In the genomic region with DNA sequence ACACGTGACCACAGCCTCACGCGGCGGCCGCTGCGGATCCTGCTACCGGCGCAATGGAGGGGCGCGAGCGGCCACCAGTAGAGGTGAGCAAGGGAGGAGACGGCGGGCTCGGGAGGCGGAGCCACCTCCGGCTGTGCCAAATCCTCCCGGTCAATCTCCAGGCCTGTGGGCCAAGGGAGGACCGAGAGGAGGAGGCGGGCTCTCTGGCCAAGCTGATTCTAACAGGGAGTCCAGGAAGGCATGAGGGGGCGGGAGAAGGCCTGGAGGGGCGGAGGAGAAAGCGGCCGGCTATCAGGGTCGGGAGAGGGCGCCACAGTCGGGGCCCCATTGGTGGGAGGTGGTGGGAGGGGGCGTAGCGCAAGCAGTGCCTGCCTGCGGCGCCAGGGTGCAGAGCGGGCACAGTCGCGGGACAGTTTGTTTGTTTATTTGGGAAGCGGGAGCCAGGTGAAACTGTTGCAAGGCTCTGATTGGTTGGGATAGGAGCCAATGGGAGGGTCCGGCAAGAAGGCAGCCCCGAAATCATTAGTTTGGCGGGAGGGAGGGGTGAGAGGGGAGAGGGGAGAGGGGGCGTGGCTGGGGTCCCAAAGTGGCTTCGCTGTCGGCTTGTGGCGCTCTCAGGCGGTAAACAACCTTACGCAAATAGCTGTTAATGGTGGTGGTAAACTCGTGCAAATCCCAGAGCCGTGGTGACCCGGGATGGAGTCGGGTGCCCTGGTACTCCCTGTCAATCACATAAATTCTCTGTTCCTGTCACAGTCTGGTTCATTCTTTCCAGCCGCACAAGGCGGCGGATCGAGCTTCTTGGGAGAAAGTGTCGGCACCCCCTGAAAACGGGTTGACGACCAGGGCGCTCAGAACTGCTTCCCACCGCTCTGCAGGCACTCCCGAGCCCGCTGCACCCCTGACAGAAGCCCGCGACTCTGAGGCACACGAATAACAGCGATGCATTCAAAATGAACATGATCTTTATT, we compare ENCODE assay signal across 9 cellular contexts. TPM values are rescaled to one million over a fixed set of nuclear protein-coding genes. Genes with fewer than 3 reads are reported as not detected.
DNase-seq lines count a peak whose midpoint lies in the region; ATAC-seq, FAIRE-seq and TF ChIP-seq lines count a peak whose summit lies in the region.
"Had no signal": no experiment of that assay in that cellular context is flagged by ENCODE, and none has a peak within 500 bp of the region (broad histone marks: within the 10 kb centered on the region; RNA-seq: fewer than 3 reads in every experiment).

A gene (minus strand): TSS at position 55 of the 971 bp plus-strand sequence.

- H3K36me3 Mint-ChIP-seq in nephron progenitor cell (ENCODE audit: low read depth) (no peaks in the 10 kb centered on the region), immature natural killer cell (no peaks in the 10 kb centered on the region)
- H3K36me3 Mint-ChIP-seq in activated T-helper 17 cell treated with anti-CD3 and anti-CD28 coated beads, Interleukin-2, amount 50 U/mL, for 72 hours (ENCODE audit: low read depth) = no peaks in the 10 kb centered on the region
- no peaks in the 10 kb centered on the region for H3K36me3 Mint-ChIP-seq in natural killer cell treated with Interleukin-12 subunit alpha and Interleukin-12 subunit beta and Interleukin-15 and Interleukin-18, amount 100 ng/mL, for 72 hours

- H3K4me1 Mint-ChIP-seq in nephron progenitor cell = peaks cover 32% of the 10 kb centered on the region
- no peaks in the 10 kb centered on the region for H3K4me1 Mint-ChIP-seq in activated T-helper 17 cell treated with anti-CD3 and anti-CD28 coated beads, Interleukin-2, amount 50 U/mL, for 72 hours
- H3K4me1 Mint-ChIP-seq in immature natural killer cell = no peaks in the 10 kb centered on the region
- no peaks in the 10 kb centered on the region for H3K4me1 Mint-ChIP-seq in natural killer cell treated with Interleukin-12 subunit alpha and Interleukin-12 subunit beta and Interleukin-15 and Interleukin-18, amount 100 ng/mL, for 72 hours (ENCODE audit: low read depth in 2 of 2)

- peak in 1 of 2 experiments; percentile 48; a peak in 1 of 3 replicates for TF ChIP-seq POLR2A in H1 (IDR thresholded peaks at IDR 0.05; ENCODE audit: control extremely low read depth in 1 of 2, low read depth in 2 of 2, low read length in 2 of 2)

- no peak within 1 kb of the TSS for H3K4ac ChIP-seq in H1 (replicated peaks; ENCODE audit: insufficient read length, low read depth, low read length)

- peak within 1 kb of the TSS; percentile 88 for H3K4me3 Mint-ChIP-seq in nephron progenitor cell
- no peak within 1 kb of the TSS for H3K4me3 Mint-ChIP-seq in activated T-helper 17 cell treated with anti-CD3 and anti-CD28 coated beads, Interleukin-2, amount 50 U/mL, for 72 hours
- no peak within 1 kb of the TSS for H3K4me3 Mint-ChIP-seq in immature natural killer cell
- H3K4me3 Mint-ChIP-seq in natural killer cell treated with Interleukin-12 subunit alpha and Interleukin-12 subunit beta and Interleukin-15 and Interleukin-18, amount 100 ng/mL, for 72 hours = no peak within 1 kb of the TSS

- H2AFZ ChIP-seq in MM.1S (ENCODE audit: low read length) (peak within 1 kb of the TSS; percentile 61), H1 (ENCODE audit: low read length) (peak within 1 kb of the TSS; percentile 95; the same call in 1 of the 2 replicates)

- peak within 1 kb of the TSS; percentile 68 for H4K8ac ChIP-seq in H1 (ENCODE audit: extremely low read depth, insufficient read depth, low read length)

- ATAC-seq in activated T-helper 17 cell treated with anti-CD3 and anti-CD28 coated beads, Interleukin-2, amount 50 U/mL, for 72 hours (replicated peaks) = no peak
- ATAC-seq in HG02885 (IDR thresholded peaks at IDR 0.05; ENCODE audit: poor library complexity, unreplicated experiment) = no peak
- no peak for ATAC-seq in natural killer cell treated with Interleukin-12 subunit alpha and Interleukin-12 subunit beta and Interleukin-15 and Interleukin-18, amount 100 ng/mL, for 72 hours

- H4K5ac ChIP-seq in H1 (ENCODE audit: insufficient read length, low read depth, low read length) = no peak within 1 kb of the TSS

- FAIRE-seq in H1 (lab: Jason Lieb, UNC) = no peak

- H3K27ac ChIP-seq in MM.1S (ENCODE audit: low read length) (no peak within 1 kb of the TSS), H1 (ENCODE audit: low read depth, low read length) (peak within 1 kb of the TSS; percentile 73; the same call in 1 of the 2 replicates)
- H3K27ac ChIP-seq: epithelial cell of prostate had no signal

- no peaks in the 10 kb centered on the region for H3F3A ChIP-seq in MM.1S (ENCODE audit: insufficient read depth, low read length)

- H3K23ac ChIP-seq in H1 (ENCODE audit: insufficient read length) = no peak within 1 kb of the TSS

- TF ChIP-seq RAD21 in H1 (IDR thresholded peaks at IDR 0.05 in 1 of 2, conservative IDR thresholded peaks at IDR 0.05 in 1 of 2; ENCODE audit: low read depth in 2 of 2, low read length in 2 of 2) = peak; percentile 29 to 31

- peak in 1 of 2 experiments; percentile 2; a peak in 1 of 3 replicates for TF ChIP-seq EP300 in H1 (IDR thresholded peaks at IDR 0.05; ENCODE audit: borderline replicate concordance in 1 of 2, low read depth in 2 of 2, low read length in 2 of 2)

- POLR2A ChIA-PET in H1 (lab: Charles Lee; ENCODE audit: partially characterized antibody) = interaction anchor here (0.6 to 1.4 kb wide), 2 partner anchors 38 to 139 kb away, joined by 3 to 4 read pairs; no protein-coding TSS in a partner anchor

- DNase-seq in DMS114 treated with DMSO at 0.1 percent for 48 hours (lab: John Stamatoyannopoulos, UW; ENCODE audit: unreplicated experiment) (peak; percentile 70), MM.1S (peak; percentile 20), H1 (ENCODE audit: low read depth in 1 of 2, low spot score in 2 of 2) (peak; percentile 78 to 79), nephron progenitor cell (peak; percentile 82), immature natural killer cell (no peak)
- no peak for DNase-seq in natural killer cell treated with Interleukin-12 subunit alpha and Interleukin-12 subunit beta and Interleukin-15 and Interleukin-18, amount 100 ng/mL, for 72 hours (ENCODE audit: low spot score)

- H3K9me2 ChIP-seq in MM.1S (replicated peaks; ENCODE audit: insufficient read depth, low read length) = no peaks in the 10 kb centered on the region

- peak within 1 kb of the TSS; percentile 10; the same call in 1 of the 2 replicates for H3K9ac ChIP-seq in MM.1S (ENCODE audit: low read length)
- peak within 1 kb of the TSS; percentile 34 to 87 (median 48) for H3K9ac ChIP-seq in H1 (replicated peaks in 1 of 4; ENCODE audit: extremely low read depth in 1 of 4, low read depth in 3 of 4, low read length in 3 of 4)

- H3K79me1 ChIP-seq in H1 (ENCODE audit: low read depth, low read length) = no peaks in the 10 kb centered on the region

- peak within 1 kb of the TSS; percentile 47; the same call in 1 of the 2 replicates for H3K4me2 ChIP-seq in MM.1S (ENCODE audit: low read depth, low read length)
- H3K4me2 ChIP-seq in H1 (ENCODE audit: insufficient read depth in 1 of 2, low read depth in 2 of 2, low read length in 2 of 2) = peak within 1 kb of the TSS; percentile 92 to 95

- H3K9me3 Mint-ChIP-seq in nephron progenitor cell (peaks cover 6% of the 10 kb centered on the region), immature natural killer cell (peaks cover 0 to 12% (median 1%) of the 10 kb centered on the region in 6 donors)
- no peaks in the 10 kb centered on the region for H3K9me3 Mint-ChIP-seq in activated T-helper 17 cell treated with anti-CD3 and anti-CD28 coated beads, Interleukin-2, amount 50 U/mL, for 72 hours
- H3K9me3 Mint-ChIP-seq in natural killer cell treated with Interleukin-12 subunit alpha and Interleukin-12 subunit beta and Interleukin-15 and Interleukin-18, amount 100 ng/mL, for 72 hours = no peaks in the 10 kb centered on the region

- H3K4me3 ChIP-seq in MM.1S (ENCODE audit: low read length) (peak within 1 kb of the TSS; percentile 52), H1 (ENCODE audit: extremely low read depth in 1 of 4, insufficient read depth in 2 of 4, low read depth in 3 of 4, low read length in 4 of 4) (peak within 1 kb of the TSS; percentile 61 to 89 (median 79))

- CTCF ChIA-PET in H1 (lab: Charles Lee; ENCODE audit: partially characterized antibody) = interaction anchor here (0.6 to 1.6 kb wide), 4 partner anchors 11 to 648 kb away, joined by 3 to 4 read pairs (median 4); no protein-coding TSS in a partner anchor

- H2BK20ac ChIP-seq in H1 (ENCODE audit: low read length) = no peak within 1 kb of the TSS

- H3K27me3 Mint-ChIP-seq in nephron progenitor cell (ENCODE audit: low read depth, poor library complexity) (peaks cover 73% of the 10 kb centered on the region), immature natural killer cell (ENCODE audit: low read depth in 3 of 3) (peaks cover 4 to 9% (median 5%) of the 10 kb centered on the region in 3 donors)
- H3K27me3 Mint-ChIP-seq in activated T-helper 17 cell treated with anti-CD3 and anti-CD28 coated beads, Interleukin-2, amount 50 U/mL, for 72 hours = peaks cover 8% of the 10 kb centered on the region
- peaks cover 0 to 19% of the 10 kb centered on the region in 2 donors for H3K27me3 Mint-ChIP-seq in natural killer cell treated with Interleukin-12 subunit alpha and Interleukin-12 subunit beta and Interleukin-15 and Interleukin-18, amount 100 ng/mL, for 72 hours

- H2BK5ac ChIP-seq in H1 (ENCODE audit: low read depth, low read length) = no peak within 1 kb of the TSS; the same call in 1 of the 2 replicates

- H3K23me2 ChIP-seq in H1 (ENCODE audit: low read depth, low read length) = peaks cover 8% of the 10 kb centered on the region

- no peak within 1 kb of the TSS for H4K91ac ChIP-seq in H1 (replicated peaks; ENCODE audit: insufficient read length, low read length)

- H3K4me1 ChIP-seq in MM.1S (ENCODE audit: low read length) (no peaks in the 10 kb centered on the region), H1 (replicated peaks in 1 of 4; ENCODE audit: control insufficient read depth in 3 of 4, insufficient read depth in 4 of 4, low read length in 3 of 4) (peaks cover 0 to 10% (median 2%) of the 10 kb centered on the region in 4 experiments; a peak in 1 of 7 replicates)

- no peak within 1 kb of the TSS for H3K27ac Mint-ChIP-seq in nephron progenitor cell
- no peak within 1 kb of the TSS for H3K27ac Mint-ChIP-seq in activated T-helper 17 cell treated with anti-CD3 and anti-CD28 coated beads, Interleukin-2, amount 50 U/mL, for 72 hours
- no peak within 1 kb of the TSS for H3K27ac Mint-ChIP-seq in immature natural killer cell
- H3K27ac Mint-ChIP-seq in natural killer cell treated with Interleukin-12 subunit alpha and Interleukin-12 subunit beta and Interleukin-15 and Interleukin-18, amount 100 ng/mL, for 72 hours = no peak within 1 kb of the TSS

- H3K9me3 ChIP-seq in MM.1S (replicated peaks; ENCODE audit: insufficient read depth, low read length) (no peaks in the 10 kb centered on the region), H1 (ENCODE audit: insufficient read depth in 2 of 2, low read depth in 1 of 2, low read length in 1 of 2) (peaks cover 0 to 15% of the 10 kb centered on the region in 2 experiments; a peak in 2 of 4 replicates)

- no peak for TF ChIP-seq CTCF in MM.1S (IDR thresholded peaks at IDR 0.05; ENCODE audit: low read length)
- TF ChIP-seq CTCF in H1 (IDR thresholded peaks at IDR 0.05; ENCODE audit: control extremely low read depth in 1 of 3, insufficient read depth in 1 of 3, low read depth in 1 of 3, low read length in 3 of 3) = peak; percentile 37 to 47 (median 37); a peak in 3 of 4 replicates
- no peak for TF ChIP-seq CTCF in nephron progenitor cell (IDR thresholded peaks at IDR 0.05)

- H3K27me3 ChIP-seq in MM.1S (replicated peaks; ENCODE audit: insufficient read depth, low read length) = no peaks in the 10 kb centered on the region
- peaks cover 0 to 31% (median 20%) of the 10 kb centered on the region in 4 experiments; a peak in 6 of 7 replicates for H3K27me3 ChIP-seq in H1 (replicated peaks in 1 of 4; ENCODE audit: control insufficient read depth in 3 of 4, extremely low read depth in 1 of 4, insufficient read depth in 3 of 4, low read length in 3 of 4)

- no peak within 1 kb of the TSS for H2AK5ac ChIP-seq in H1 (ENCODE audit: low read depth, low read length)

- H3K36me3 ChIP-seq in MM.1S (replicated peaks; ENCODE audit: insufficient read depth, low read length) (no peaks in the 10 kb centered on the region), H1 (ENCODE audit: control insufficient read depth in 2 of 4, insufficient read depth in 4 of 4, low read length in 3 of 4) (peaks cover 0 to 7% (median 0%) of the 10 kb centered on the region in 4 experiments; a peak in 2 of 8 replicates)

- H4K20me1 ChIP-seq in MM.1S (ENCODE audit: insufficient read depth, low read length) (no peaks in the 10 kb centered on the region), H1 (replicated peaks in 1 of 2; ENCODE audit: control insufficient read depth in 1 of 2, insufficient read depth in 2 of 2, low read length in 2 of 2) (peaks cover 0 to 1% of the 10 kb centered on the region in 2 experiments)

- no peak within 1 kb of the TSS for H2BK15ac ChIP-seq in H1 (ENCODE audit: low read length)

- 1% methylated on average over 20 of the region's 62 CpGs; no CpG with 5 or more reads in 1 of the 2 experiments for WGBS in H1 (ENCODE audit: extremely low coverage in 1 of 2, insufficient coverage in 1 of 2, insufficient read length in 1 of 2, insufficient replicate concordance in 2 of 2, low coverage in 1 of 2, low lambda C conversion rate in 2 of 2, missing lambda C conversion rate in 1 of 2), 2 experiments

- H3K79me2 ChIP-seq in MM.1S (ENCODE audit: low read length) (no peaks in the 10 kb centered on the region), H1 (ENCODE audit: control insufficient read depth in 1 of 2, insufficient read depth in 2 of 2, low read length in 2 of 2) (no peaks in the 10 kb centered on the region; a peak in 1 of 4 replicates)

- no peak within 1 kb of the TSS for H3K18ac ChIP-seq in H1 (ENCODE audit: extremely low read depth, low read length)

- 0 out of 2 replicates have a peak within 1 kb of the TSS, but pooled peaks have one; percentile 9 for H2BK12ac ChIP-seq in H1 (ENCODE audit: low read depth, low read length)

- no peak within 1 kb of the TSS for H3K14ac ChIP-seq in H1 (ENCODE audit: insufficient read length)

- no peak within 1 kb of the TSS for H3K56ac ChIP-seq in H1 (replicated peaks; ENCODE audit: insufficient read length, low read depth, low read length)

- H2BK120ac ChIP-seq in H1 (replicated peaks; ENCODE audit: low read depth, low read length) = no peak within 1 kb of the TSS

RNA-seq across cellular contexts. Expression of the gene that starts here (rescaled TPM):
- 13.4 and 14.1 TPM in 2 replicates for total RNA-seq in H1 (2021; fragmentation: NEBNext Ultra II Directional; extraction: Animal tissue kit (Norgen Biotek cat#: 25700))
- polyA plus RNA-seq in H1 (2011; rRNA removed) (3.8 and 7.3 TPM in 2 replicates), immature natural killer cell (not detected)
- polyA plus RNA-seq in H1 (2011; cell fraction: cytosol; rRNA removed) = 6.5 TPM
- polyA plus RNA-seq in H1 (2011; cell fraction: nucleus; rRNA removed) = 17.4 TPM
- polyA plus RNA-seq in H1 (2012, experiment 1 of 2) = 3.3 to 5.5 TPM (median 4.4 TPM) in 4 replicates
- 0.52 TPM for polyA plus RNA-seq in H1 (2012, experiment 2 of 2)
- 7.0 TPM for polyA plus RNA-seq in H1 (2013, experiment 1 of 2)
- 6.7 TPM for polyA plus RNA-seq in H1 (2013, experiment 2 of 2)
- polyA minus RNA-seq in H1 (2011; rRNA and poly(A)+ RNA removed) = 16.7 and 17.8 TPM in 2 replicates
- 11.4 TPM for polyA minus RNA-seq in H1 (2011; cell fraction: cytosol; rRNA and poly(A)+ RNA removed)
- 26.2 TPM for polyA minus RNA-seq in H1 (2011; cell fraction: nucleus; rRNA and poly(A)+ RNA removed)
- not detected for total RNA-seq in activated T-helper 17 cell treated with anti-CD3 and anti-CD28 coated beads, Interleukin-2, amount 50 U/mL, for 72 hours
- not detected for total RNA-seq in natural killer cell treated with Interleukin-12 subunit alpha and Interleukin-12 subunit beta and Interleukin-15 and Interleukin-18, amount 100 ng/mL, for 72 hours

Comparison
In these comparisons a context has a peak if more than half of its experiments do, and no peak if none do; other contexts are left out.
1. RNA of the gene that starts here (total RNA-seq): 13.4 to 14.1 TPM in H1; not detected in activated T-helper 17 cell treated with anti-CD3 and anti-CD28 coated beads, Interleukin-2, amount 50 U/mL, for 72 hours and not detected in natural killer cell treated with Interleukin-12 subunit alpha and Interleukin-12 subunit beta and Interleukin-15 and Interleukin-18, amount 100 ng/mL, for 72 hours; every median in the first group is over 10 times any median in the second.
2. DNase-seq: peak in DMS114 treated with DMSO at 0.1 percent for 48 hours (single experiment), MM.1S (single experiment), H1 (2 of 2) and nephron progenitor cell (single experiment); none in immature natural killer cell (0 of 3) and natural killer cell treated with Interleukin-12 subunit alpha and Interleukin-12 subunit beta and Interleukin-15 and Interleukin-18, amount 100 ng/mL, for 72 hours (single experiment).
3. CTCF ChIP-seq: peak in H1 (3 of 3); none in MM.1S (single experiment) and nephron progenitor cell (single experiment).